ENCODE assay signal across 1 cellular context in genomic region chr17:64256913-64257807, GRCh38.
TF ChIP-seq lines count a peak whose summit lies in the region.

No MANE protein-coding gene starts in this region.

TF ChIP-seq in H1, 55 proteins besides CTCF, POLR2A, EP300 and RAD21:
- TF ChIP-seq CHD1 (IDR thresholded peaks at IDR 0.05; ENCODE audit: low read depth, low read length) (no peak), SAP30 (IDR thresholded peaks at IDR 0.05; ENCODE audit: insufficient read depth, insufficient replicate concordance, low read length) (no peak), SP1 (IDR thresholded peaks at IDR 0.05; ENCODE audit: low read depth, low read length) (no peak), ZNF274 (IDR thresholded peaks at IDR 0.05; ENCODE audit: borderline replicate concordance, extremely low read depth, low read length) (no peak), SIN3A (conservative IDR thresholded peaks at IDR 0.05 in 1 of 2, IDR thresholded peaks at IDR 0.05 in 1 of 2; ENCODE audit: low read depth in 1 of 2, low read length in 2 of 2) (no peak), RNF2 (IDR thresholded peaks at IDR 0.05; ENCODE audit: borderline replicate concordance, low read depth, low read length, missing control alignments, poor library complexity, severe bottlenecking) (no peak), NANOG (IDR thresholded peaks at IDR 0.05; ENCODE audit: insufficient read depth, low read depth, low read length, poor library complexity, severe bottlenecking) (no peak), CTBP2 (IDR thresholded peaks at IDR 0.05; ENCODE audit: borderline replicate concordance, insufficient read depth, insufficient read length, low read length) (no peak), SIX5 (IDR thresholded peaks at IDR 0.05; ENCODE audit: low read depth, low read length) (no peak), GABPA (IDR thresholded peaks at IDR 0.05; ENCODE audit: borderline replicate concordance, insufficient read depth, low read length) (no peak), USF2 (IDR thresholded peaks at IDR 0.05; ENCODE audit: low read length) (no peak), PHF8 (conservative IDR thresholded peaks at IDR 0.05; ENCODE audit: low read depth, low read length) (no peak)
